Comparison of ENCODE assay signal across 17 cellular contexts in genomic region chr6:27777126-27777525, GRCh38.
DNase-seq lines count a peak whose midpoint lies in the region; ATAC-seq and TF ChIP-seq lines count a peak whose summit lies in the region.
"Had no signal": no experiment of that assay in that cellular context is flagged by ENCODE, and none has a peak within 500 bp of the region (broad histone marks: within the 10 kb centered on the region; RNA-seq: fewer than 3 reads in every experiment).

No MANE protein-coding gene starts in this region.

- CTCF ChIA-PET in T-cell (lab: Charles Lee), result no interaction called here

- peak overlapping the region; percentile 1 for H3K4me3 ChIP-seq in NT2/D1 (ENCODE audit: insufficient read length, low read depth)
- H3K4me3 ChIP-seq: gastrocnemius medialis had no signal

- peaks cover 3% of the 10 kb centered on the region for H3K4me1 Mint-ChIP-seq in activated T-cell treated with anti-CD3 and anti-CD28 coated beads, Interleukin-2, amount 50 U/mL, for 72 hours (ENCODE audit: low read depth)
- H3K4me1 Mint-ChIP-seq in endothelial cell (ENCODE audit: unreplicated experiment) (peaks cover 12% of the 10 kb centered on the region), T-cell (peaks cover 4 to 5% (median 5%) of the 10 kb centered on the region in 3 donors)
- H3K4me1 Mint-ChIP-seq in stimulated activated memory B cell treated with anti-CD40 and anti-IgM and Interleukin-4, amounts not matched to agents 10 μg/mL and 1 μg/mL and 100 μg/mL, for 72 hours, result peaks cover 34% of the 10 kb centered on the region

- H3K27me3 ChIP-seq in NT2/D1 (ENCODE audit: insufficient read depth, insufficient read length), result peaks cover 44% of the 10 kb centered on the region

- no peaks in the 10 kb centered on the region for H3K9me3 Mint-ChIP-seq in activated T-cell treated with anti-CD3 and anti-CD28 coated beads, Interleukin-2, amount 50 U/mL, for 72 hours
- H3K9me3 Mint-ChIP-seq in endothelial cell (ENCODE audit: unreplicated experiment) (no peaks in the 10 kb centered on the region), T-cell (no peaks in the 10 kb centered on the region)
- peaks cover 2% of the 10 kb centered on the region for H3K9me3 Mint-ChIP-seq in stimulated activated memory B cell treated with anti-CD40 and anti-IgM and Interleukin-4, amounts not matched to agents 10 μg/mL and 1 μg/mL and 100 μg/mL, for 72 hours
- H3K9me3 Mint-ChIP-seq: CD4-positive, alpha-beta T cell; T-helper 2 cell treated with Interferon-gamma antibody and Interleukin-4, amounts not matched to agents 5 μg/mL and 100 μg/mL, for 36 hours had no signal

- no peaks in the 10 kb centered on the region for H3K4me1 ChIP-seq in NT2/D1 (ENCODE audit: insufficient read depth, insufficient read length)
- H3K4me1 ChIP-seq: gastrocnemius medialis had no signal

- no peak for ATAC-seq in activated T-cell treated with anti-CD3 and anti-CD28 coated beads, Interleukin-2, amount 50 U/mL, for 72 hours (replicated peaks in 1 of 2)
- no peak for ATAC-seq in stimulated activated memory B cell treated with anti-CD40 and anti-IgM and Interleukin-4, amounts not matched to agents 10 μg/mL and 1 μg/mL and 100 μg/mL, for 72 hours
- ATAC-seq in T-cell (replicated peaks in 1 of 4), result no peak
- ATAC-seq: gastrocnemius medialis had no signal

- intact Hi-C loops in posterior vena cava (cut with DNase I), result loop anchor here in 1 of 2 donors (10.0 kb wide), 1 partner anchor 378 kb away; no protein-coding TSS in a partner anchor

- no peak for DNase-seq in activated T-cell treated with anti-CD3 and anti-CD28 coated beads, Interleukin-2, amount 50 U/mL, for 72 hours
- no peak for DNase-seq in activated T-cell treated with anti-CD3 and anti-CD28 coated beads, Interleukin-2, amount 50 U/mL, for 1 hour
- no peak for DNase-seq in NT2/D1 (ENCODE audit: low read depth, low spot score)
- DNase-seq in endothelial cell (ENCODE audit: low spot score), result no peak
- no peak for DNase-seq in T-cell
- no peak for DNase-seq in NCI-H1092 treated with DMSO at 0.1 percent for 48 hours (lab: John Stamatoyannopoulos, UW)
- DNase-seq in posterior vena cava (ENCODE audit: low spot score), result no peak
- DNase-seq: activated CD4-positive, alpha-beta T cell treated with anti-CD3 and anti-CD28 coated beads for 48 hours; CD4-positive, alpha-beta T cell; central memory CD4-positive, alpha-beta T cell; gastrocnemius medialis; IMR-90; NCI-H345; SHP77 treated with DMSO at 0.1 percent for 48 hours; stimulated activated naive CD4-positive, alpha-beta T cell treated with Interleukin-2 at 50 U/mL for 16 hours had no signal

- POLR2A ChIA-PET in T-cell (lab: Charles Lee), result interaction anchor here in 1 of 2 donors (0.6 kb wide), 1 partner anchor 1959 kb away, joined by 3 read pairs; no protein-coding TSS in a partner anchor

- H3K4me3 Mint-ChIP-seq in activated T-cell treated with anti-CD3 and anti-CD28 coated beads, Interleukin-2, amount 50 U/mL, for 72 hours, result peak overlapping the region in 1 of 2 donors; percentile 49
- H3K4me3 Mint-ChIP-seq in endothelial cell (ENCODE audit: unreplicated experiment) (peak overlapping the region; percentile 39), T-cell (no peak overlapping the region)
- no peak overlapping the region for H3K4me3 Mint-ChIP-seq in stimulated activated memory B cell treated with anti-CD40 and anti-IgM and Interleukin-4, amounts not matched to agents 10 μg/mL and 1 μg/mL and 100 μg/mL, for 72 hours
- H3K4me3 Mint-ChIP-seq: T-helper 2 cell treated with Interferon-gamma antibody and Interleukin-4, amounts not matched to agents 5 μg/mL and 100 μg/mL, for 36 hours had no signal

- H3K36me3 Mint-ChIP-seq in activated T-cell treated with anti-CD3 and anti-CD28 coated beads, Interleukin-2, amount 50 U/mL, for 72 hours (ENCODE audit: insufficient read depth in 2 of 2), result no peaks in the 10 kb centered on the region
- H3K36me3 Mint-ChIP-seq in endothelial cell (ENCODE audit: low read depth, unreplicated experiment) (no peaks in the 10 kb centered on the region), T-cell (no peaks in the 10 kb centered on the region)
- H3K36me3 Mint-ChIP-seq in stimulated activated memory B cell treated with anti-CD40 and anti-IgM and Interleukin-4, amounts not matched to agents 10 μg/mL and 1 μg/mL and 100 μg/mL, for 72 hours, result peaks cover 4% of the 10 kb centered on the region

- no peaks in the 10 kb centered on the region for H3K36me3 ChIP-seq in NT2/D1 (ENCODE audit: insufficient read depth, insufficient read length, low read length)
- H3K36me3 ChIP-seq: gastrocnemius medialis had no signal

- H3K27me3 Mint-ChIP-seq in activated T-cell treated with anti-CD3 and anti-CD28 coated beads, Interleukin-2, amount 50 U/mL, for 72 hours (ENCODE audit: low read depth), result peaks cover 36% of the 10 kb centered on the region
- H3K27me3 Mint-ChIP-seq in endothelial cell (ENCODE audit: unreplicated experiment), result peaks cover 10% of the 10 kb centered on the region
- peaks cover 14% of the 10 kb centered on the region for H3K27me3 Mint-ChIP-seq in stimulated activated memory B cell treated with anti-CD40 and anti-IgM and Interleukin-4, amounts not matched to agents 10 μg/mL and 1 μg/mL and 100 μg/mL, for 72 hours
- peaks cover 4 to 19% of the 10 kb centered on the region in 2 donors for H3K27me3 Mint-ChIP-seq in T-cell

- H3K9me3 ChIP-seq in NT2/D1 (ENCODE audit: insufficient read depth, low read length), result no peaks in the 10 kb centered on the region
- H3K9me3 ChIP-seq: gastrocnemius medialis had no signal

- no peak overlapping the region for H3K9ac ChIP-seq in NT2/D1 (ENCODE audit: insufficient read length, low read depth)

- no peak for TF ChIP-seq CTCF in endothelial cell (IDR thresholded peaks at IDR 0.05; ENCODE audit: unreplicated experiment)

- H3K27ac Mint-ChIP-seq in activated T-cell treated with anti-CD3 and anti-CD28 coated beads, Interleukin-2, amount 50 U/mL, for 72 hours, result peak overlapping the region; percentile 80
- H3K27ac Mint-ChIP-seq in endothelial cell (ENCODE audit: unreplicated experiment) (no peak overlapping the region), T-cell (no peak overlapping the region)
- H3K27ac Mint-ChIP-seq in stimulated activated memory B cell treated with anti-CD40 and anti-IgM and Interleukin-4, amounts not matched to agents 10 μg/mL and 1 μg/mL and 100 μg/mL, for 72 hours, result peak overlapping the region; percentile 28
- H3K27ac Mint-ChIP-seq: CD4-positive, alpha-beta T cell; T-helper 2 cell treated with Interferon-gamma antibody and Interleukin-4, amounts not matched to agents 5 μg/mL and 100 μg/mL, for 36 hours had no signal

Comparison
In these comparisons a context has a peak if more than half of its experiments do, and no peak if none do; other contexts are left out.
1. H3K27ac Mint-ChIP-seq: peak in activated T-cell treated with anti-CD3 and anti-CD28 coated beads, Interleukin-2, amount 50 U/mL, for 72 hours (single experiment) and stimulated activated memory B cell treated with anti-CD40 and anti-IgM and Interleukin-4, amounts not matched to agents 10 μg/mL and 1 μg/mL and 100 μg/mL, for 72 hours (single experiment); none in endothelial cell (single experiment) and T-cell (0 of 2).